In genomic region chr10:28207799-28208198, GRCh38 we compare ENCODE assay signal across 35 cellular contexts.
A peak's percentile ranks its signal among the peaks of the same experiment; 100 is the strongest.
DNase-seq lines count a peak whose midpoint lies in the region; ATAC-seq and TF ChIP-seq lines count a peak whose summit lies in the region.
"Had no signal": no experiment of that assay in that cellular context is flagged by ENCODE, and none has a peak within 500 bp of the region (broad histone marks: within the 10 kb centered on the region; RNA-seq: fewer than 3 reads in every experiment).

No MANE protein-coding gene starts in this region.

- H3K9me2 ChIP-seq in HCT116 (ENCODE audit: insufficient read depth), result no peaks in the 10 kb centered on the region

- POLR2A ChIA-PET in HCT116 (lab: Charles Lee), result no interaction called here
- POLR2A ChIA-PET in HEK293 (lab: Yijun Ruan, JAX), result no interaction called here

- H3K4me2 ChIP-seq in HCT116 (ENCODE audit: low read length) (no peak overlapping the region), mesenchymal stem cell (ENCODE audit: low read length, poor library complexity, severe bottlenecking) (no peak overlapping the region)
- H3K4me2 ChIP-seq: A549; BLaER1; BLaER1 treated with 17β-estradiol and CSF1 and Interleukin-3, amounts not matched to agents 10 nM and 100 nM had no signal

- H3K36me3 ChIP-seq in HCT116 (ENCODE audit: control insufficient read depth in 1 of 2, insufficient read depth in 2 of 2, low read length in 2 of 2), result peaks cover 0 to 11% of the 10 kb centered on the region in 2 experiments; a peak in 2 of 4 replicates
- no peaks in the 10 kb centered on the region for H3K36me3 ChIP-seq in HEK293 (ENCODE audit: control insufficient read depth in 2 of 2, insufficient read depth in 1 of 2, low read length in 2 of 2)
- H3K36me3 ChIP-seq in mesenchymal stem cell (ENCODE audit: control insufficient read depth in 1 of 2, insufficient read depth in 2 of 2, low read depth in 1 of 2, low read length in 2 of 2), result no peaks in the 10 kb centered on the region
- H3K36me3 ChIP-seq: BE2C had no signal

- no peak overlapping the region for H2BK120ac ChIP-seq in mesenchymal stem cell (ENCODE audit: low read depth, low read length)

- peaks cover 34% of the 10 kb centered on the region for H3K36me3 Mint-ChIP-seq in osteocyte (ENCODE audit: unreplicated experiment)
- H3K36me3 Mint-ChIP-seq in mesothelial cell of epicardium, result peaks cover 28% of the 10 kb centered on the region

- DNase-seq in HCT116 (ENCODE audit: low read depth, low spot score) (no peak), mesenchymal stem cell (no peak), osteocyte (ENCODE audit: extremely low spot score, unreplicated experiment) (no peak), occipital lobe (lab: John Stamatoyannopoulos, UW) (no peak), mesothelial cell of epicardium (ENCODE audit: low spot score in 2 of 2, unreplicated experiment in 2 of 2) (no peak)
- DNase-seq in activated CD4-positive, alpha-beta T cell treated with anti-CD3 and anti-CD28 coated beads for 4 hours, result no peak
- DNase-seq: 8988T; ACHN; AML-193; BE2C; C1 segment of cervical spinal cord; Caco-2; Calu3; CD4-positive, alpha-beta memory T cell; CD4-positive, alpha-beta T cell; CD4-positive, CD25-positive, alpha-beta regulatory T cell; CD8-positive, alpha-beta memory T cell; CD8-positive, alpha-beta T cell; COR-L47; DMS 273 treated with DMSO at 0.1 percent for 48 hours; DMS153; DMS53; DMS79; DMS79 treated with DMSO at 0.1 percent for 48 hours; DND-41; EL had no signal

- H3K18ac ChIP-seq in mesenchymal stem cell (ENCODE audit: low read depth in 1 of 2, low read length in 2 of 2), result no peak overlapping the region

- H4K91ac ChIP-seq in mesenchymal stem cell (ENCODE audit: low read length), result no peak overlapping the region

- no peak overlapping the region for H2BK12ac ChIP-seq in mesenchymal stem cell (ENCODE audit: low read length in 2 of 2)

- H3K4me1 ChIP-seq in HCT116 (ENCODE audit: control insufficient read depth in 1 of 2, insufficient read depth in 2 of 2, low read length in 2 of 2), result peaks cover 51 to 52% of the 10 kb centered on the region in 2 experiments
- H3K4me1 ChIP-seq in HEK293 (ENCODE audit: control insufficient read depth, insufficient read depth, low read length), result no peaks in the 10 kb centered on the region
- H3K4me1 ChIP-seq in mesenchymal stem cell (ENCODE audit: control insufficient read depth, insufficient read depth, low read depth, low read length), result peaks cover under 1% of the 10 kb centered on the region
- H3K4me1 ChIP-seq: A549, BE2C, BLaER1 had no signal

- H3K27ac Mint-ChIP-seq in osteocyte (ENCODE audit: unreplicated experiment) (peak overlapping the region; percentile 6), mesothelial cell of epicardium (no peak overlapping the region)
- H3K27ac Mint-ChIP-seq: B cell; CD4-positive, alpha-beta memory T cell; CD4-positive, alpha-beta T cell; CD4-positive, CD25-positive, alpha-beta regulatory T cell; CD8-positive, alpha-beta memory T cell; CD8-positive, alpha-beta T cell had no signal

- intact Hi-C loops in HCT116 (cut with micrococcal nuclease), result no loop called here

- H2BK15ac ChIP-seq in mesenchymal stem cell (ENCODE audit: low read depth, poor library complexity, severe bottlenecking), result no peak overlapping the region

- H3K4me3 ChIP-seq in HCT116 (replicated peaks in 1 of 2; ENCODE audit: low read depth in 1 of 2, low read length in 2 of 2) (no peak overlapping the region), HEK293 (ENCODE audit: low read depth, low read length) (no peak overlapping the region), mesenchymal stem cell (ENCODE audit: insufficient read depth in 1 of 2, low read depth in 1 of 2, low read length in 2 of 2) (no peak overlapping the region)
- H3K4me3 ChIP-seq: A549; BLaER1; BLaER1 treated with 17β-estradiol and CSF1 and Interleukin-3, amounts not matched to agents 10 nM and 100 nM had no signal

- H3K4ac ChIP-seq in mesenchymal stem cell (ENCODE audit: low read depth in 1 of 2, low read length in 2 of 2), result no peak overlapping the region

- H4K20me1 ChIP-seq in HCT116 (ENCODE audit: insufficient read depth), result no peaks in the 10 kb centered on the region
- H4K20me1 ChIP-seq: BLaER1; BLaER1 treated with 17β-estradiol and CSF1 and Interleukin-3, amounts not matched to agents 10 nM and 100 nM had no signal

- H3K27ac ChIP-seq in HCT116 (ENCODE audit: low read depth, low read length) (peak overlapping the region; percentile 98), HEK293 (ENCODE audit: extremely low read depth, low read depth, low read length) (no peak overlapping the region), mesenchymal stem cell (ENCODE audit: low read length, poor library complexity, severe bottlenecking) (no peak overlapping the region)
- H3K27ac ChIP-seq: 22Rv1; A549; BLaER1; BLaER1 treated with 17β-estradiol and CSF1 and Interleukin-3, amounts not matched to agents 10 nM and 100 nM; C4-2B had no signal

- H3K27me3 Mint-ChIP-seq in osteocyte (ENCODE audit: unreplicated experiment) (no peaks in the 10 kb centered on the region), mesothelial cell of epicardium (ENCODE audit: low read depth) (peaks cover 4% of the 10 kb centered on the region)
- H3K27me3 Mint-ChIP-seq: B cell; CD4-positive, alpha-beta memory T cell; CD4-positive, alpha-beta T cell; CD4-positive, CD25-positive, alpha-beta regulatory T cell; CD8-positive, alpha-beta memory T cell had no signal

- no peak overlapping the region for H4K8ac ChIP-seq in mesenchymal stem cell (ENCODE audit: low read length)

- no peak overlapping the region for H2BK5ac ChIP-seq in mesenchymal stem cell (ENCODE audit: low read depth, low read length, poor library complexity, severe bottlenecking)

- no peak for TF ChIP-seq POLR2A in HCT116 (IDR thresholded peaks at IDR 0.05; ENCODE audit: borderline replicate concordance, extremely low read depth, insufficient read depth, insufficient read length)

- H3K9ac ChIP-seq in HCT116 (ENCODE audit: low read length) (no peak overlapping the region), mesenchymal stem cell (ENCODE audit: low read length) (no peak overlapping the region)
- H3K9ac ChIP-seq: BLaER1; BLaER1 treated with 17β-estradiol and CSF1 and Interleukin-3, amounts not matched to agents 10 nM and 100 nM had no signal

- no peaks in the 10 kb centered on the region for H3K79me2 ChIP-seq in HCT116 (ENCODE audit: insufficient read depth, low read length)

- CTCF ChIA-PET in HCT116 (lab: Charles Lee) (no interaction called here), HEK293 (lab: Yijun Ruan, JAX) (no interaction called here)

- peaks cover 17% of the 10 kb centered on the region for H3K79me1 ChIP-seq in mesenchymal stem cell (replicated peaks; ENCODE audit: low read length, poor library complexity, severe bottlenecking)

- no peak for TF ChIP-seq RAD21 in HCT116 (IDR thresholded peaks at IDR 0.05; ENCODE audit: low read depth)

- H3K4me1 Mint-ChIP-seq in osteocyte (ENCODE audit: unreplicated experiment) (peaks cover 35% of the 10 kb centered on the region), mesothelial cell of epicardium (peaks cover 10% of the 10 kb centered on the region)
- H3K4me1 Mint-ChIP-seq: B cell, CD14-positive monocyte had no signal

- H2AK5ac ChIP-seq in mesenchymal stem cell (ENCODE audit: low read length, severe bottlenecking), result peak overlapping the region; percentile 19

- H3K14ac ChIP-seq in mesenchymal stem cell (ENCODE audit: low read length in 2 of 2), result no peak overlapping the region

- H3K27me3 ChIP-seq in HCT116 (ENCODE audit: insufficient read depth, low read length) (no peaks in the 10 kb centered on the region), mesenchymal stem cell (ENCODE audit: control insufficient read depth in 1 of 2, insufficient read depth in 1 of 2, low read length in 2 of 2) (peaks cover 0 to 33% of the 10 kb centered on the region in 2 experiments)
- H3K27me3 ChIP-seq: BLaER1; BLaER1 treated with 17β-estradiol and CSF1 and Interleukin-3, amounts not matched to agents 10 nM and 100 nM had no signal

- H3K4me3 Mint-ChIP-seq in osteocyte (ENCODE audit: unreplicated experiment), result no peak overlapping the region
- H3K4me3 Mint-ChIP-seq in mesothelial cell of epicardium, result no peak overlapping the region
- H3K4me3 Mint-ChIP-seq: B cell; CD14-positive monocyte; CD4-positive, alpha-beta T cell; CD4-positive, CD25-positive, alpha-beta regulatory T cell; CD8-positive, alpha-beta memory T cell; CD8-positive, alpha-beta T cell had no signal

- no peak overlapping the region for H3K23ac ChIP-seq in mesenchymal stem cell (ENCODE audit: low read length in 2 of 2)

- peaks cover 5% of the 10 kb centered on the region for H3K9me3 Mint-ChIP-seq in osteocyte (ENCODE audit: unreplicated experiment)
- H3K9me3 Mint-ChIP-seq in mesothelial cell of epicardium, result peaks cover 16% of the 10 kb centered on the region
- H3K9me3 Mint-ChIP-seq: CD4-positive, alpha-beta T cell had no signal

- BruUV-seq in HCT116 (replicated peaks; lab: Mats Ljungman, UMichigan), result no TSS peak

- RAD21 ChIA-PET in HCT116 (lab: Charles Lee; ENCODE audit: low non-redundant PET in 1 of 2, low total read pairs in 2 of 2, uncharacterized antibody in 2 of 2, unreplicated experiment in 2 of 2), result no interaction called here

- 47% methylated on average over 1 of the region's 2 CpGs for WGBS in mesenchymal stem cell

- peaks cover 0 to 6% of the 10 kb centered on the region in 2 experiments; a peak in 1 of 4 replicates for H3K9me3 ChIP-seq in HCT116 (ENCODE audit: control insufficient read depth in 1 of 2, insufficient read depth in 1 of 2, low read depth in 1 of 2, low read length in 2 of 2)
- no peaks in the 10 kb centered on the region; the same call in 1 of the 2 replicates for H3K9me3 ChIP-seq in HEK293 (ENCODE audit: control insufficient read depth, insufficient read depth, low read depth, low read length)
- peaks cover 13% of the 10 kb centered on the region for H3K9me3 ChIP-seq in mesenchymal stem cell (ENCODE audit: control insufficient read depth, low read length)
- H3K9me3 ChIP-seq: A549, BE2C, Caco-2 had no signal

- H2AFZ ChIP-seq in HCT116 (ENCODE audit: low read depth, low read length, poor library complexity, severe bottlenecking) (no peak overlapping the region), mesenchymal stem cell (ENCODE audit: low read depth, low read length) (no peak overlapping the region)

- TF ChIP-seq CTCF in HCT116 (IDR thresholded peaks at IDR 0.05 in 2 of 3, conservative IDR thresholded peaks at IDR 0.05 in 1 of 3; ENCODE audit: borderline replicate concordance in 1 of 3, insufficient read depth in 1 of 3, low read depth in 2 of 3, low read length in 2 of 3) (no peak), HEK293 (tag by site-specific recombination; IDR thresholded peaks at IDR 0.05) (no peak), osteocyte (IDR thresholded peaks at IDR 0.05) (no peak), mesothelial cell of epicardium (IDR thresholded peaks at IDR 0.05; ENCODE audit: unreplicated experiment) (no peak)

- ATAC-seq in HCT116 (no peak), GM19395 (IDR thresholded peaks at IDR 0.05; ENCODE audit: unreplicated experiment) (no peak)
- ATAC-seq: A549; CD8-positive, alpha-beta T cell had no signal

TF ChIP-seq in HEK293, 187 proteins besides CTCF, POLR2A, EP300 and RAD21:
- no peak for TF ChIP-seq ZNF473 (tag by site-specific recombination; IDR thresholded peaks at IDR 0.05)
- peak; percentile 59; the same call in 1 of the 2 replicates for TF ChIP-seq ZNF626 (tag by site-specific recombination; IDR thresholded peaks at IDR 0.05)
- peak; percentile 75 for TF ChIP-seq SETDB1 (IDR thresholded peaks at IDR 0.05; ENCODE audit: insufficient read length, low read length)
- peak; percentile 31 for TF ChIP-seq ZNF529 (tag by site-specific recombination; IDR thresholded peaks at IDR 0.05; ENCODE audit: insufficient replicate concordance)
TF ChIP-seq in HEK293: peak in this region for 3.
